Comparison of ENCODE assay signal across 1 cellular context in genomic region chr2:112645396-112646101, GRCh38.
TF ChIP-seq lines count a peak whose summit lies in the region.

Gene SLC20A1, plus strand, starts transcription at chr2:112645939. Its CDS starts 890 bp downstream, at chr2:112646829.

TF ChIP-seq in HepG2, 621 proteins besides CTCF, POLR2A, EP300 and RAD21 (continued from another document and continues in another):
- TF ChIP-seq PCBP2 (optimal IDR thresholded peaks at IDR 0.05; ENCODE audit: low read depth, low read length, poor library complexity, severe bottlenecking) (no peak), RARA (CRISPR knock-in tag; IDR thresholded peaks at IDR 0.05) (peak; percentile 94), MIER3 (CRISPR knock-in tag; IDR thresholded peaks at IDR 0.05; ENCODE audit: borderline replicate concordance) (0 out of 2 replicates have a peak, but pooled peaks have one; percentile 15), NCOA5 (CRISPR knock-in tag; IDR thresholded peaks at IDR 0.05) (no peak), RBM22 (optimal IDR thresholded peaks at IDR 0.05; ENCODE audit: low read length) (no peak), ZNF225 (CRISPR knock-in tag; IDR thresholded peaks at IDR 0.05) (no peak), CBX2 (IDR thresholded peaks at IDR 0.05; ENCODE audit: low read depth, low read length) (no peak), CBX2 (CRISPR knock-in tag; IDR thresholded peaks at IDR 0.05; ENCODE audit: low read depth) (no peak), RFX3 (CRISPR knock-in tag; IDR thresholded peaks at IDR 0.05) (no peak), ZFP90 (CRISPR knock-in tag; IDR thresholded peaks at IDR 0.05; ENCODE audit: borderline replicate concordance) (peak; percentile 74; the same call in 1 of the 2 replicates), U2AF2 (IDR thresholded peaks at IDR 0.05; ENCODE audit: low read depth, low read length) (0 out of 2 replicates have a peak, but pooled peaks have one; percentile 55), RFXANK (CRISPR knock-in tag; IDR thresholded peaks at IDR 0.05) (no peak), ZNF687 (CRISPR knock-in tag; IDR thresholded peaks at IDR 0.05) (peak; percentile 90), ZNF704 (CRISPR knock-in tag; IDR thresholded peaks at IDR 0.05; ENCODE audit: borderline replicate concordance) (peak; percentile 97; the same call in 1 of the 2 replicates), ZNF788 (CRISPR knock-in tag; IDR thresholded peaks at IDR 0.05; ENCODE audit: borderline replicate concordance) (peak; percentile 72; the same call in 1 of the 2 replicates), TRIM24 (CRISPR knock-in tag; IDR thresholded peaks at IDR 0.05) (no peak), GLMP (CRISPR knock-in tag; IDR thresholded peaks at IDR 0.05; ENCODE audit: borderline replicate concordance) (no peak), KDM2A (CRISPR knock-in tag; IDR thresholded peaks at IDR 0.05; ENCODE audit: borderline replicate concordance, low read depth) (peak; percentile 86), PPARG (CRISPR knock-in tag; conservative IDR thresholded peaks at IDR 0.05) (no peak), HDAC2 (CRISPR knock-in tag; IDR thresholded peaks at IDR 0.05) (peak; percentile 36; the same call in 1 of the 2 replicates), ZNF652 (CRISPR knock-in tag; IDR thresholded peaks at IDR 0.05; ENCODE audit: borderline replicate concordance, low read depth) (no peak), ZNF724P (CRISPR knock-in tag; IDR thresholded peaks at IDR 0.05; ENCODE audit: borderline replicate concordance) (peak; percentile 84; the same call in 1 of the 2 replicates), TEAD2 (CRISPR knock-in tag; IDR thresholded peaks at IDR 0.05) (no peak), ETS1 (CRISPR knock-in tag; IDR thresholded peaks at IDR 0.05) (no peak), CHCHD3 (CRISPR knock-in tag; IDR thresholded peaks at IDR 0.05) (peak; percentile 42; the same call in 1 of the 2 replicates), SKIL (CRISPR knock-in tag; IDR thresholded peaks at IDR 0.05; ENCODE audit: borderline replicate concordance) (peak; percentile 63; the same call in 1 of the 2 replicates), ZBTB42 (CRISPR knock-in tag; IDR thresholded peaks at IDR 0.05) (peak; percentile 83; the same call in 1 of the 2 replicates), RFX5 (IDR thresholded peaks at IDR 0.05; ENCODE audit: low read depth, low read length) (peak; percentile 32; the same call in 1 of the 2 replicates), SALL1 (CRISPR knock-in tag; IDR thresholded peaks at IDR 0.05) (peak; percentile 81), ZNF205 (CRISPR knock-in tag; IDR thresholded peaks at IDR 0.05) (peak; percentile 1; the same call in 1 of the 2 replicates), MTA1 (CRISPR knock-in tag; IDR thresholded peaks at IDR 0.05; ENCODE audit: borderline replicate concordance) (peak; percentile 85; the same call in 1 of the 2 replicates), ZNF547 (CRISPR knock-in tag; IDR thresholded peaks at IDR 0.05) (no peak), NPAS2 (CRISPR knock-in tag; IDR thresholded peaks at IDR 0.05; ENCODE audit: borderline replicate concordance) (no peak), SRSF9 (IDR thresholded peaks at IDR 0.05; ENCODE audit: borderline replicate concordance, insufficient read depth, low read depth, low read length, poor library complexity, severe bottlenecking) (no peak), ZNF180 (CRISPR knock-in tag; IDR thresholded peaks at IDR 0.05; ENCODE audit: borderline replicate concordance, low read depth) (no peak), CENPBD1 (CRISPR knock-in tag; IDR thresholded peaks at IDR 0.05; ENCODE audit: borderline replicate concordance, low read depth) (no peak), ZNF781 (CRISPR knock-in tag; IDR thresholded peaks at IDR 0.05; ENCODE audit: borderline replicate concordance, not compliant biosample characterization) (no peak), CBX1 (IDR thresholded peaks at IDR 0.05; ENCODE audit: low read depth) (peak; percentile 60), CREBL2 (CRISPR knock-in tag; IDR thresholded peaks at IDR 0.05; ENCODE audit: borderline replicate concordance) (no peak), JUN (CRISPR knock-in tag; IDR thresholded peaks at IDR 0.05) (peak; percentile 75), MTERF4 (CRISPR knock-in tag; IDR thresholded peaks at IDR 0.05) (no peak), PAWR (CRISPR knock-in tag; IDR thresholded peaks at IDR 0.05; ENCODE audit: borderline replicate concordance) (no peak), ZNF670 (CRISPR knock-in tag; IDR thresholded peaks at IDR 0.05; ENCODE audit: borderline replicate concordance) (peak; percentile 67; the same call in 1 of the 2 replicates), ZNF572 (CRISPR knock-in tag; IDR thresholded peaks at IDR 0.05) (0 out of 2 replicates have a peak, but pooled peaks have one; percentile 29), ZXDC (CRISPR knock-in tag; IDR thresholded peaks at IDR 0.05) (no peak), ZNF512 (CRISPR knock-in tag; IDR thresholded peaks at IDR 0.05) (no peak), ZFAT (CRISPR knock-in tag; conservative IDR thresholded peaks at IDR 0.05) (peak; percentile 91), ZBTB3 (CRISPR knock-in tag; IDR thresholded peaks at IDR 0.05; ENCODE audit: borderline replicate concordance, low read depth) (0 out of 2 replicates have a peak, but pooled peaks have one; percentile 44)
